19 cellular contexts compared by ENCODE assay signal in the genomic region with DNA sequence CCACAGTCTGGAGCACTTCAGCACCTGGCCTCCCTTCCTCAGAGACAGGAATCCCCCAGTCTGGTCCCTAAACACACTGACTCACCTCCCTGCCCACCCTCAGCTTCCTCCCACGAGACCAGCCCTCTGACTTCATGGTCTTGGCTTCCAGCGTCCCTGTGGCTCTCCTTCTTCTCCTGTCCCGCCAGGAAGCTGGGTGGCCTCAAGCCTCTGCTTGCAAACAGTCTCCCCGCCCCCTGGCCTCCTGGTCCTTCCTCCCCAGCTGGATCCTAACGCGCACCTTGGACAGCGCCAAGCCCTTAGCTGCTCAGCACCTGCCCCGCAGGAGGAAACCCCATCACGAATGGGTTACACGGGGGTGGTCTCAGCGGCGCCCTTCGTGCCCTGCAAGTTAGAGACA. TPM values are rescaled to one million over a fixed set of nuclear protein-coding genes. Genes with fewer than 3 reads are reported as not detected.
A peak's percentile ranks its signal among the peaks of the same experiment; 100 is the strongest.
DNase-seq lines count a peak whose midpoint lies in the region; ATAC-seq, FAIRE-seq and TF ChIP-seq lines count a peak whose summit lies in the region.
"Had no signal": no experiment of that assay in that cellular context is flagged by ENCODE, and none has a peak within 500 bp of the region (broad histone marks: within the 10 kb centered on the region; RNA-seq: fewer than 3 reads in every experiment).

No MANE protein-coding gene starts in this region.

- intact Hi-C loops in Calu3 (cut with micrococcal nuclease; ENCODE audit: unreplicated experiment), result no loop called here

- TF ChIP-seq CTCF in H9 (conservative IDR thresholded peaks at IDR 0.05), result no peak
- TF ChIP-seq CTCF in bronchial epithelial cell (IDR thresholded peaks at IDR 0.05; ENCODE audit: insufficient read depth, low read length, severe bottlenecking), result no peak
- no peak for TF ChIP-seq CTCF in nephron progenitor cell (IDR thresholded peaks at IDR 0.05)
- TF ChIP-seq CTCF in Calu3 (IDR thresholded peaks at IDR 0.05; ENCODE audit: unreplicated experiment), result no peak
- TF ChIP-seq CTCF in right atrium auricular region (IDR thresholded peaks at IDR 0.05), result no peak

- no peaks in the 10 kb centered on the region for H3K79me2 ChIP-seq in H9 (ENCODE audit: insufficient read depth, low read length)

- H3K4me1 Mint-ChIP-seq in H9, result peaks cover 5 to 8% of the 10 kb centered on the region in 2 experiments; a peak in 3 of 4 replicates
- H3K4me1 Mint-ChIP-seq in nephron progenitor cell, result no peaks in the 10 kb centered on the region
- H3K4me1 Mint-ChIP-seq in Calu3 (ENCODE audit: low read depth, unreplicated experiment), result peaks cover 4% of the 10 kb centered on the region

- H3K9ac ChIP-seq in H9 (ENCODE audit: extremely low read depth, insufficient read length, low read length), result no peak overlapping the region

- H3K56ac ChIP-seq in H9 (ENCODE audit: insufficient read length, low read depth, low read length), result no peak overlapping the region

- no peaks in the 10 kb centered on the region for H3K9me3 ChIP-seq in H9 (ENCODE audit: control insufficient read depth, low read depth, low read length)
- no peaks in the 10 kb centered on the region for H3K9me3 ChIP-seq in right atrium auricular region
- H3K9me3 ChIP-seq: tibial artery had no signal

- H3K36me3 Mint-ChIP-seq in H9 (ENCODE audit: insufficient read depth in 1 of 3, low read depth in 3 of 3) (no peaks in the 10 kb centered on the region), nephron progenitor cell (ENCODE audit: low read depth) (no peaks in the 10 kb centered on the region), Calu3 (ENCODE audit: insufficient read depth, unreplicated experiment) (peaks cover 1% of the 10 kb centered on the region)

- H3K4me3 ChIP-seq in bronchial epithelial cell (ENCODE audit: low read depth, low read length) (no peak overlapping the region), right atrium auricular region (no peak overlapping the region)
- H3K4me3 ChIP-seq: tibial artery had no signal

- H3K79me1 ChIP-seq in H9 (ENCODE audit: insufficient read depth, low read depth, low read length, poor library complexity, severe bottlenecking), result no peaks in the 10 kb centered on the region

- no peak overlapping the region for H2BK120ac ChIP-seq in H9 (ENCODE audit: low read depth, low read length, poor library complexity, severe bottlenecking)

- no peaks in the 10 kb centered on the region for H3K9me3 Mint-ChIP-seq in H9
- peaks cover 4% of the 10 kb centered on the region for H3K9me3 Mint-ChIP-seq in nephron progenitor cell
- no peaks in the 10 kb centered on the region for H3K9me3 Mint-ChIP-seq in Calu3 (ENCODE audit: low read depth, unreplicated experiment)
- H3K9me3 Mint-ChIP-seq: CD4-positive, alpha-beta memory T cell had no signal

- no peak overlapping the region for H2AFZ ChIP-seq in H9 (ENCODE audit: low read length)

- H3K36me3 ChIP-seq in bronchial epithelial cell (ENCODE audit: control insufficient read depth, insufficient read depth, low read length), result no peaks in the 10 kb centered on the region
- H3K36me3 ChIP-seq in right atrium auricular region, result no peaks in the 10 kb centered on the region
- H3K36me3 ChIP-seq: tibial artery had no signal

- no peak overlapping the region for H3K4me2 ChIP-seq in H9 (ENCODE audit: insufficient read depth, insufficient read length, low read length)

- H3K27me3 ChIP-seq in H9 (ENCODE audit: insufficient read depth, low read length) (no peaks in the 10 kb centered on the region; the same call in 1 of the 2 replicates), bronchial epithelial cell (ENCODE audit: control insufficient read depth, insufficient read depth, low read length) (no peaks in the 10 kb centered on the region), right atrium auricular region (no peaks in the 10 kb centered on the region)

- no peak for FAIRE-seq in bronchial epithelial cell (lab: Jason Lieb, UNC)
- FAIRE-seq: G401.6 had no signal

- H3K4me3 Mint-ChIP-seq in H9 (no peak overlapping the region), nephron progenitor cell (no peak overlapping the region), Calu3 (ENCODE audit: low read depth, unreplicated experiment) (no peak overlapping the region)
- H3K4me3 Mint-ChIP-seq: CD4-positive, alpha-beta memory T cell had no signal

- no peak overlapping the region for H3K18ac ChIP-seq in H9 (ENCODE audit: insufficient read length, low read depth, low read length)

- H2BK5ac ChIP-seq in H9 (ENCODE audit: insufficient read length, low read length), result no peak overlapping the region

- no peak overlapping the region for H2BK15ac ChIP-seq in H9 (ENCODE audit: low read depth, low read length)

- H4K20me1 ChIP-seq in H9 (ENCODE audit: control insufficient read depth, insufficient read depth, insufficient read length), result no peaks in the 10 kb centered on the region

- no peak overlapping the region for H2BK12ac ChIP-seq in H9 (ENCODE audit: insufficient read length, low read depth, low read length)

- H3K27me3 Mint-ChIP-seq in H9 (ENCODE audit: low read depth), result peaks cover 44% of the 10 kb centered on the region
- peaks cover 43% of the 10 kb centered on the region for H3K27me3 Mint-ChIP-seq in nephron progenitor cell (ENCODE audit: low read depth, poor library complexity)
- H3K27me3 Mint-ChIP-seq in Calu3 (ENCODE audit: unreplicated experiment), result peaks cover 38% of the 10 kb centered on the region
- H3K27me3 Mint-ChIP-seq: CD4-positive, alpha-beta memory T cell had no signal

- no peaks in the 10 kb centered on the region for H3K4me1 ChIP-seq in H9 (ENCODE audit: insufficient read depth, low read length)
- H3K4me1 ChIP-seq in right atrium auricular region, result no peaks in the 10 kb centered on the region
- H3K4me1 ChIP-seq: tibial artery had no signal

- H4K8ac ChIP-seq in H9 (replicated peaks; ENCODE audit: insufficient read length, low read depth, low read length), result no peak overlapping the region

- no peak overlapping the region for H3K14ac ChIP-seq in H9 (ENCODE audit: insufficient read depth, low read length)

- H3K27ac ChIP-seq in H9 (ENCODE audit: insufficient read length, low read depth, low read length) (no peak overlapping the region), right atrium auricular region (no peak overlapping the region)
- H3K27ac ChIP-seq: 22Rv1, tibial artery had no signal

- DNase-seq in NK-92 treated with Interleukin-12 subunit alpha and Interleukin-12 subunit beta, amount 100 ng/mL, for 24 hours (lab: John Stamatoyannopoulos, UW), result peak; percentile 26
- no peak for DNase-seq in NK-92 (lab: John Stamatoyannopoulos, UW; ENCODE audit: unreplicated experiment)
- DNase-seq in H9, result peak; percentile 66
- DNase-seq in bronchial epithelial cell (ENCODE audit: low read depth), result peak; percentile 41
- peak; percentile 56 for DNase-seq in nephron progenitor cell
- DNase-seq in Calu3, result no peak
- DNase-seq in right atrium auricular region (ENCODE audit: low spot score), result no peak
- DNase-seq: activated CD4-positive, alpha-beta T cell treated with anti-CD3 and anti-CD28 coated beads, Interleukin-2, amount 50 U/mL, for 48 hours; CD4-positive, alpha-beta memory T cell; NCI-H187; NCI-H524; stimulated activated CD4-positive, alpha-beta T cell treated with anti-CD3 and anti-CD28 coated beads, Interleukin-1b, Interleukin-23, amount 100 ng/mL, for 48 hours; tibial artery had no signal

- no peak overlapping the region for H3T11ph ChIP-seq in H9 (ENCODE audit: low read length)

- peak overlapping the region in 1 of 3 experiments; percentile 27; a peak in 1 of 7 replicates for H3K27ac Mint-ChIP-seq in H9
- H3K27ac Mint-ChIP-seq in nephron progenitor cell, result no peak overlapping the region
- no peak overlapping the region for H3K27ac Mint-ChIP-seq in Calu3 (ENCODE audit: unreplicated experiment)
- H3K27ac Mint-ChIP-seq: CD4-positive, alpha-beta memory T cell had no signal

- ATAC-seq in HG03175 (IDR thresholded peaks at IDR 0.05; ENCODE audit: unreplicated experiment), result no peak
- ATAC-seq: Panc1 had no signal

- H4K5ac ChIP-seq in H9 (ENCODE audit: insufficient read length, low read depth, low read length), result no peak overlapping the region

- H4K91ac ChIP-seq in H9 (ENCODE audit: insufficient read length, low read depth, low read length), result no peak overlapping the region

- H2AK5ac ChIP-seq in H9 (ENCODE audit: insufficient read length, low read length), result no peak overlapping the region

- H3K23me2 ChIP-seq in H9 (ENCODE audit: insufficient read length, low read depth, low read length, poor library complexity, severe bottlenecking), result no peaks in the 10 kb centered on the region

- CTCF ChIA-PET in Calu3 (lab: Charles Lee), result interaction anchor here (1.1 to 2.0 kb wide), 2 partner anchors 8 to 9 kb away, joined by 4 to 6 read pairs; no protein-coding TSS in a partner anchor

- no CpG with 5 or more reads among the region's 13 CpGs for WGBS in H9 (ENCODE audit: extremely low coverage, insufficient read length, low lambda C conversion rate)

- no peak overlapping the region for H3K4ac ChIP-seq in H9 (ENCODE audit: low read depth, low read length)

- no peak overlapping the region for H2BK20ac ChIP-seq in H9 (ENCODE audit: low read depth, low read length, poor library complexity, severe bottlenecking)

- H3K23ac ChIP-seq in H9 (ENCODE audit: insufficient read length, low read depth, low read length), result no peak overlapping the region

- BruUV-seq in Calu3 (replicated peaks; lab: Mats Ljungman, UMichigan), result no TSS peak

RNA-seq across cellular contexts. Expression of a gene that starts 4.5 kb away (rescaled TPM):
- total RNA-seq in H9 (2021), result not detected in 2 replicates
- not detected in 2 replicates for total RNA-seq in bronchial epithelial cell
- 0.54 TPM in 1 of 2 replicates, not detected in the other for total RNA-seq in Calu3 (2022)
- total RNA-seq in right atrium auricular region, result 1 to 10 TPM; 3.9 to 7.0 TPM
- total RNA-seq: kidney epithelial cell had no signal

RNA-seq across cellular contexts. Expression of a gene that starts 48.1 kb away (rescaled TPM):
- total RNA-seq in H9 (2021) (not detected in 2 replicates), bronchial epithelial cell (under 0.01 TPM in 1 of 2 replicates, not detected in the other), Calu3 (2022) (not detected in 2 replicates), right atrium auricular region (1 to 10 TPM; 1.8 to 4.2 TPM)

RNA-seq across cellular contexts. Expression of a gene that starts 48.5 kb away (rescaled TPM):
- total RNA-seq in H9 (2021) (2.7 and 3.0 TPM in 2 replicates), bronchial epithelial cell (not detected in 2 replicates), Calu3 (2022) (not detected in 2 replicates), right atrium auricular region (not detected)
- total RNA-seq: cardiac septum; CD4-positive, alpha-beta memory T cell; kidney epithelial cell had no signal

Comparison
In these comparisons a context has a peak if more than half of its experiments do, and no peak if none do; other contexts are left out.
1. DNase-seq: peak in NK-92 treated with Interleukin-12 subunit alpha and Interleukin-12 subunit beta, amount 100 ng/mL, for 24 hours (single experiment), H9 (single experiment), bronchial epithelial cell (single experiment) and nephron progenitor cell (single experiment); none in NK-92 (single experiment), Calu3 (single experiment) and right atrium auricular region (single experiment).